ENCODE assay signal across 16 cellular contexts in genomic region chr14:29930283-29930682, GRCh38. TPM values are rescaled to one million over a fixed set of nuclear protein-coding genes. Genes with fewer than 3 reads are reported as not detected.
DNase-seq lines count a peak whose midpoint lies in the region; ATAC-seq and TF ChIP-seq lines count a peak whose summit lies in the region.
"Had no signal": no experiment of that assay in that cellular context is flagged by ENCODE, and none has a peak within 500 bp of the region (broad histone marks: within the 10 kb centered on the region; RNA-seq: fewer than 3 reads in every experiment).

No MANE protein-coding gene starts in this region.

- H3K27ac ChIP-seq in SJSA1, result 0 out of 2 replicates have a peak overlapping the region, but pooled peaks have one; percentile 4
- H3K27ac ChIP-seq in thoracic aorta, result peak overlapping the region; percentile 7 to 20
- H3K27ac ChIP-seq: body of pancreas, WERI-Rb-1 had no signal

- H3K27me3 ChIP-seq in SJSA1 (replicated peaks), result no peaks in the 10 kb centered on the region
- H3K27me3 ChIP-seq in thoracic aorta (replicated peaks; ENCODE audit: insufficient read depth), result no peaks in the 10 kb centered on the region
- H3K27me3 ChIP-seq: body of pancreas had no signal

- no peak for ATAC-seq in thoracic aorta (ENCODE audit: insufficient number of reproducible peaks, low FRiP score, low read depth)
- ATAC-seq: body of pancreas; CD8-positive, alpha-beta T cell had no signal

- H3K36me3 ChIP-seq in SJSA1 (no peaks in the 10 kb centered on the region), thoracic aorta (no peaks in the 10 kb centered on the region)
- H3K36me3 ChIP-seq: WERI-Rb-1 had no signal

- TF ChIP-seq CTCF in fibroblast of the aortic adventitia (IDR thresholded peaks at IDR 0.05; ENCODE audit: insufficient read depth, low read length) (no peak), thoracic aorta (IDR thresholded peaks at IDR 0.05) (no peak)

- no peaks in the 10 kb centered on the region for H3K9me3 ChIP-seq in SJSA1 (replicated peaks)
- H3K9me3 ChIP-seq in thoracic aorta, result no peaks in the 10 kb centered on the region
- H3K9me3 ChIP-seq: body of pancreas had no signal

- DNase-seq in GM04503 (ENCODE audit: low read depth) (peak; percentile 41), SJSA1 (ENCODE audit: low read depth in 1 of 2, low spot score in 2 of 2) (peak in 1 of 2 experiments; percentile 36), fibroblast of the aortic adventitia (ENCODE audit: low read depth) (peak; percentile 46), thoracic aorta (ENCODE audit: low spot score) (no peak), NCI-H1092 treated with DMSO at 0.1 percent for 48 hours (lab: John Stamatoyannopoulos, UW) (no peak), ureter (ENCODE audit: low spot score) (no peak)
- DNase-seq in stimulated activated CD4-positive, alpha-beta T cell treated with anti-CD3 and anti-CD28 coated beads, Interleukin-12 subunit alpha, Interleukin-12 subunit beta, amount 100 ng/mL, for 4 hours, result no peak
- DNase-seq: activated gamma-delta T cell; body of pancreas; CD8-positive, alpha-beta T cell; GDM1; NCI-H2171; posterior cingulate gyrus; stimulated activated CD4-positive, alpha-beta T cell treated with anti-CD3 and anti-CD28 coated beads, Interleukin-15, amount 100 ng/mL, for 24 hours; WERI-Rb-1 had no signal

- H3K4me1 ChIP-seq in SJSA1 (replicated peaks) (peaks cover 28% of the 10 kb centered on the region), thoracic aorta (ENCODE audit: control insufficient read depth in 1 of 2, low read depth in 2 of 2) (peaks cover 4 to 19% of the 10 kb centered on the region in 2 donors)

- H3K4me3 ChIP-seq in SJSA1 (no peak overlapping the region), fibroblast of the aortic adventitia (ENCODE audit: low read depth, low read length) (no peak overlapping the region), thoracic aorta (no peak overlapping the region)
- H3K4me3 ChIP-seq: body of pancreas had no signal

RNA-seq across cellular contexts. Expression of gene PRKD1, which starts 2.6 kb away (rescaled TPM):
- total RNA-seq in SJSA1 (2014; rRNA removed; shearing (Covaris generic)), result 3.6 and 6.4 TPM in 2 replicates
- total RNA-seq in fibroblast of the aortic adventitia (ENCODE audit: low replicate concordance), result 11.4 and 11.5 TPM in 2 replicates
- 10 to 100 TPM; 34.0 to 38.4 TPM for total RNA-seq in thoracic aorta
- total RNA-seq in ureter, result 19.8 TPM
- total RNA-seq: activated CD8-positive, alpha-beta memory T cell treated with anti-CD3 and anti-CD28 coated beads for 36 hours; CD8-positive, alpha-beta T cell had no signal

Comparison
In these comparisons a context has a peak if more than half of its experiments do, and no peak if none do; other contexts are left out.
1. DNase-seq: peak in GM04503 (single experiment) and fibroblast of the aortic adventitia (single experiment); none in thoracic aorta (single experiment), NCI-H1092 treated with DMSO at 0.1 percent for 48 hours (single experiment), ureter (single experiment) and stimulated activated CD4-positive, alpha-beta T cell treated with anti-CD3 and anti-CD28 coated beads, Interleukin-12 subunit alpha, Interleukin-12 subunit beta, amount 100 ng/mL, for 4 hours (single experiment).